In genomic region chr4:182927505-182927904, GRCh38 we compare ENCODE assay signal across 25 cellular contexts. TPM values are rescaled to one million over a fixed set of nuclear protein-coding genes. Genes with fewer than 3 reads are reported as not detected.
DNase-seq lines count a peak whose midpoint lies in the region; ATAC-seq, FAIRE-seq and TF ChIP-seq lines count a peak whose summit lies in the region.
"Had no signal": no experiment of that assay in that cellular context is flagged by ENCODE, and none has a peak within 500 bp of the region (broad histone marks: within the 10 kb centered on the region; RNA-seq: fewer than 3 reads in every experiment).

No MANE protein-coding gene starts in this region.

- H2AFZ ChIP-seq in Loucy (ENCODE audit: low read length): 0 out of 2 replicates have a peak overlapping the region, but pooled peaks have one; percentile 87
- no peak overlapping the region for H2AFZ ChIP-seq in K562 (ENCODE audit: low read depth, low read length)

- H3K4me1 Mint-ChIP-seq in HFFc6 (ENCODE audit: low read depth): peaks cover 80% of the 10 kb centered on the region
- H3K4me1 Mint-ChIP-seq: CD14-positive monocyte; CD4-positive, CD25-positive, alpha-beta regulatory T cell; CD8-positive, alpha-beta memory T cell had no signal

- FAIRE-seq in K562 (lab: Jason Lieb, UNC): no peak
- FAIRE-seq in H54 (lab: Jason Lieb, UNC): no peak
- FAIRE-seq: A204.1, GM12878, GM12892, GM18507 had no signal

- 11% methylated on average over 3 of the region's 3 CpGs for WGBS in K562 (ENCODE audit: insufficient coverage, low coverage, missing lambda C conversion rate)

- H3K27ac Mint-ChIP-seq in HFFc6: peak overlapping the region; percentile 36; the same call in 1 of the 2 replicates
- H3K27ac Mint-ChIP-seq: CD14-positive monocyte; CD4-positive, alpha-beta memory T cell; CD4-positive, CD25-positive, alpha-beta regulatory T cell had no signal

- CTCF ChIA-PET in K562 (lab: Yijun Ruan, JAX; ENCODE audit: low intra/inter-chr PET ratio): no interaction called here

- no peaks in the 10 kb centered on the region for H3F3A ChIP-seq in Loucy (ENCODE audit: low read depth)

- H3K9me2 ChIP-seq in Loucy (replicated peaks; ENCODE audit: low read depth, low read length): no peaks in the 10 kb centered on the region

- TF ChIP-seq CTCF in HFFc6 (IDR thresholded peaks at IDR 0.05) (no peak), Loucy (conservative IDR thresholded peaks at IDR 0.05; ENCODE audit: low read length) (no peak), K562 (IDR thresholded peaks at IDR 0.05 in 2 of 3, conservative IDR thresholded peaks at IDR 0.05 in 1 of 3; ENCODE audit: insufficient read depth in 2 of 3, low read depth in 1 of 3, low read length in 3 of 3) (no peak)

- POLR2A ChIA-PET in K562 (lab: Yijun Ruan, JAX): interaction anchor here (1.2 kb wide), 1 partner anchor 314 kb away, joined by 6 read pairs; no protein-coding TSS in a partner anchor

- H3K4me1 ChIP-seq in Loucy (ENCODE audit: insufficient read depth, low read length, poor library complexity, severe bottlenecking): no peaks in the 10 kb centered on the region
- H3K4me1 ChIP-seq in K562 (replicated peaks in 1 of 2; ENCODE audit: control insufficient read depth in 2 of 2, insufficient read depth in 2 of 2, low read length in 2 of 2): peaks cover 0 to 3% of the 10 kb centered on the region in 2 experiments; a peak in 1 of 5 replicates
- H3K4me1 ChIP-seq: BLaER1 had no signal

- no TSS peak for BruUV-seq in K562 (replicated peaks; lab: Mats Ljungman, UMichigan)

- no peaks in the 10 kb centered on the region for H3K9me3 ChIP-seq in Loucy (ENCODE audit: insufficient read depth, low read depth, low read length)
- no peaks in the 10 kb centered on the region for H3K9me3 ChIP-seq in K562 (replicated peaks; ENCODE audit: control insufficient read depth, insufficient read depth, low read depth, low read length)
- H3K9me3 ChIP-seq: BE2C, BLaER1 had no signal

- DNase-seq in HFFc6 (no peak), K562 (ENCODE audit: extremely low read depth in 1 of 4, low spot score in 3 of 4) (no peak), H54 (ENCODE audit: insufficient read length, low spot score) (no peak)
- DNase-seq: 8988T; ACHN; C1 segment of cervical spinal cord; CD4-positive, alpha-beta memory T cell; CD4-positive, CD25-positive, alpha-beta regulatory T cell; CD8-positive, alpha-beta memory T cell; COR-L47; DMS 273 treated with DMSO at 0.1 percent for 48 hours; DMS153; DMS79; DND-41; GDM1 had no signal

- H3K79me2 ChIP-seq in Loucy (ENCODE audit: insufficient read depth, low read length) (no peaks in the 10 kb centered on the region), K562 (ENCODE audit: control insufficient read depth, insufficient read depth, low read length) (no peaks in the 10 kb centered on the region)

- H3K36me3 ChIP-seq in Loucy (ENCODE audit: insufficient read depth, low read length): no peaks in the 10 kb centered on the region
- no peaks in the 10 kb centered on the region for H3K36me3 ChIP-seq in K562 (ENCODE audit: control insufficient read depth, insufficient read depth, low read length)
- H3K36me3 ChIP-seq: BE2C, BLaER1 had no signal

- no peak overlapping the region for H3K27ac ChIP-seq in K562 (ENCODE audit: extremely low read depth, low read depth, low read length)
- H3K27ac ChIP-seq: BLaER1 had no signal

- H4K20me1 ChIP-seq in Loucy (ENCODE audit: insufficient read depth, low read length, poor library complexity, severe bottlenecking) (no peaks in the 10 kb centered on the region), K562 (replicated peaks; ENCODE audit: control insufficient read depth, insufficient read depth, low read length) (no peaks in the 10 kb centered on the region)
- H4K20me1 ChIP-seq: BLaER1 had no signal

- ATAC-seq in K562 (no peak), HG02678 (IDR thresholded peaks at IDR 0.05; ENCODE audit: unreplicated experiment) (no peak), HG02610 (IDR thresholded peaks at IDR 0.05; ENCODE audit: unreplicated experiment) (no peak)
- ATAC-seq: GM12878 had no signal

- no peak overlapping the region for H3K9ac ChIP-seq in Loucy (ENCODE audit: low read depth, low read length, poor library complexity, severe bottlenecking)
- no peak overlapping the region for H3K9ac ChIP-seq in K562 (ENCODE audit: insufficient read depth in 1 of 2, low read depth in 2 of 2, low read length in 2 of 2)
- H3K9ac ChIP-seq: BLaER1 had no signal

- no peak overlapping the region for H3K4me3 Mint-ChIP-seq in HFFc6
- H3K4me3 Mint-ChIP-seq: CD14-positive monocyte; CD4-positive, alpha-beta memory T cell; CD4-positive, CD25-positive, alpha-beta regulatory T cell; CD8-positive, alpha-beta memory T cell had no signal

- H3K27me3 ChIP-seq in Loucy (ENCODE audit: insufficient read depth, low read length, poor library complexity, severe bottlenecking): no peaks in the 10 kb centered on the region
- no peaks in the 10 kb centered on the region for H3K27me3 ChIP-seq in K562 (ENCODE audit: control insufficient read depth in 2 of 2, insufficient read depth in 2 of 2, low read length in 2 of 2)
- H3K27me3 ChIP-seq: BE2C, BLaER1 had no signal

- intact Hi-C loops in K562 (cut with micrococcal nuclease): loop anchor here (5.0 kb wide), 2 partner anchors 120 to 275 kb away; no protein-coding TSS in a partner anchor

- H3K9me1 ChIP-seq in K562 (ENCODE audit: control insufficient read depth, insufficient read depth, low read length): no peaks in the 10 kb centered on the region

- no peak for TF ChIP-seq RAD21 in K562 (CRISPR knock-in tag; conservative IDR thresholded peaks at IDR 0.05 in 1 of 2, IDR thresholded peaks at IDR 0.05 in 1 of 2)

- H3K4me3 ChIP-seq in Loucy (ENCODE audit: low read length, poor library complexity, severe bottlenecking) (no peak overlapping the region), K562 (no peak overlapping the region)
- H3K4me3 ChIP-seq: BLaER1, GM12878 had no signal

- no peaks in the 10 kb centered on the region; the same call in 1 of the 2 replicates for H3K27me3 Mint-ChIP-seq in HFFc6 (ENCODE audit: insufficient read depth)

- TF ChIP-seq POLR2A in K562 (conservative IDR thresholded peaks at IDR 0.05) (no peak), H54 (IDR thresholded peaks at IDR 0.05; ENCODE audit: low read depth, low read length) (no peak)

- in situ Hi-C loops in K562 (cut with MboI): no loop called here

- no peak overlapping the region for H3K4me2 ChIP-seq in Loucy (ENCODE audit: low read depth, low read length, poor library complexity, severe bottlenecking)
- H3K4me2 ChIP-seq in K562 (ENCODE audit: insufficient read depth, low read length): no peak overlapping the region
- H3K4me2 ChIP-seq: BLaER1 had no signal

- H3K36me3 Mint-ChIP-seq in HFFc6 (ENCODE audit: low read depth): no peaks in the 10 kb centered on the region
- H3K36me3 Mint-ChIP-seq: CD14-positive monocyte; CD4-positive, alpha-beta memory T cell; CD4-positive, CD25-positive, alpha-beta regulatory T cell; CD8-positive, alpha-beta memory T cell had no signal

- no peak for TF ChIP-seq EP300 in K562 (IDR thresholded peaks at IDR 0.05; ENCODE audit: low read length)

- H3K9me3 Mint-ChIP-seq in HFFc6: no peaks in the 10 kb centered on the region
- H3K9me3 Mint-ChIP-seq: CD14-positive monocyte; CD4-positive, alpha-beta memory T cell; CD4-positive, CD25-positive, alpha-beta regulatory T cell; CD8-positive, alpha-beta memory T cell had no signal

TF ChIP-seq in K562, 482 proteins besides CTCF, POLR2A, EP300 and RAD21:
- TF ChIP-seq ZNF277 (CRISPR knock-in tag; IDR thresholded peaks at IDR 0.05; ENCODE audit: borderline replicate concordance) (no peak), ZBTB17 (CRISPR knock-in tag; IDR thresholded peaks at IDR 0.05) (peak; percentile 80; the same call in 1 of the 2 replicates), ZNF174 (CRISPR knock-in tag; IDR thresholded peaks at IDR 0.05) (no peak), ZNF24 (IDR thresholded peaks at IDR 0.05) (no peak), ZC3H8 (IDR thresholded peaks at IDR 0.05) (no peak)

RNA-seq across cellular contexts. Expression of gene DCTD, which starts 10.3 kb away (rescaled TPM):
- total RNA-seq in HFFc6 (2021; fragmentation: NEBNext Ultra II Directional; extraction: Animal tissue kit (Norgen Biotek cat#: 25700)): 100 to 1,000 TPM; 160 to 197 (median 171) TPM
- 102 and 114 TPM in 2 replicates for total RNA-seq in K562 (2011; cell fraction: chromatin; rRNA removed; ENCODE audit: low replicate concordance)
- 84.7 and 95.4 TPM in 2 replicates for total RNA-seq in K562 (2011; cell fraction: nucleolus; rRNA removed)
- 123 and 174 TPM in 2 replicates for total RNA-seq in K562 (2011; cell fraction: nucleoplasm; rRNA removed)
- 54.8 and 63.8 TPM in 2 replicates for total RNA-seq in K562 (2014; rRNA removed)
- total RNA-seq in K562 (2014; rRNA removed; fragmentation: Illumina TruSeq; extraction: Trizol): 71.6 and 81.9 TPM in 2 replicates
- total RNA-seq in K562 (2015; rRNA removed; fragmentation: Illumina TruSeq; extraction: Trizol): 75.1 and 76.5 TPM in 2 replicates
- 93.7 and 101 TPM in 2 replicates for total RNA-seq in K562 (2021)
- polyA plus RNA-seq in K562 (2011; rRNA removed): 113 and 114 TPM in 2 replicates
- polyA plus RNA-seq in K562 (2011; cell fraction: cytosol; rRNA removed): 83.1 and 112 TPM in 2 replicates
- polyA plus RNA-seq in K562 (2011; cell fraction: nucleus; rRNA removed): 148 and 169 TPM in 2 replicates
- polyA plus RNA-seq in K562 (2012): 77.9 and 94.5 TPM in 2 replicates
- polyA plus RNA-seq in K562 (2014; fragmentation: Illumina TruSeq; extraction: Trizol): 94.6 and 99.4 TPM in 2 replicates
- 10 to 100 TPM; 38.7 to 51.8 TPM for polyA plus RNA-seq in K562 (2014; fragmentation: Nextera tagmentation; extraction: Ambion mirVana)
- 80.0 and 81.8 TPM in 2 replicates for polyA plus RNA-seq in K562 (2014; rRNA removed)
- polyA minus RNA-seq in K562 (2011; rRNA and poly(A)+ RNA removed): 128 and 153 TPM in 2 replicates
- 40.1 and 42.8 TPM in 2 replicates for polyA minus RNA-seq in K562 (2011; cell fraction: cytosol; rRNA and poly(A)+ RNA removed)
- polyA minus RNA-seq in K562 (2011; cell fraction: nucleus; rRNA and poly(A)+ RNA removed): 45.5 and 68.2 TPM in 2 replicates
